ENCODE assay signal across 1 cellular context in the genomic region with DNA sequence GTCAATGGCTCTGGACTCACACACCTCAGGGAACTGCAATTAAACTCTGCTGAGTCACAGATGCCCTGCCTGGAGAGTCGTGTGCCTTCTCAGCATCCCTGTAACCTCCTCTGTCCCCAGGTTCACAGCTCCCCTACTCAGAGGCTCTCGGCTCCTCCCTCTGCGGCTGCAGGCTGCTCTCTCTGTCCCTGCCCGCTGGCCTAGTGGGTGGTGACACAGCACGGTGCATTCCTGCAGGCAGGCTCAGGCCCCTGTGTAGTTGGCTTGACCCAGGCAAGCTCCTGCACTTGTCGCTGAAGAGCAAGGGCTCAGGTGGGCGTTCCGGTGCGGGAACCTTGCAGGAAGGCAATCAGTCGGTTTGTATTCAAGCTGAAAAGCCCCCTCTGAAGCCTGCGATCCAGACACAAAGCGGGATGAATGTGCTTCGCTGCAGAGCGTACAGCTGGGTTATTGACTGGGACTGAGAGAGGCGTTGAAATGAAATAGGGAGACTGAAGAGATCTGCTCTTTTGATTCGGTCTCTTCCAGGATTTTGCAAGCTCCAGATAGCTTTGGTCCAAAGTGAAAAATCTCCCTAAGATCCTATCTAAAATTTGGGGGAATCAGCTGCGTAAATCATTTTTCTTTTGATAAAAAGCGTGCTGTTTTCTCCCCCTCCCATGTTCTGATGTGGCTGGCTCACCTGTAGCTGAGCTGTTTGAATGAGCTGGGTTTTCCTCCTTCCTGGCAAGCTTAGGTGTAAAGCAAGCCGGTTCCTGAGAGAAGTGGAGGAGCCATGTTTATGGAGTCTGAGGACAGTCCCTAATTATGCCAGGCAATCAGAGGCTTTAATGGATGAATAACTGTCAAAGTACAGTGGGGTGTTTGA.
TF ChIP-seq lines count a peak whose summit lies in the region.

No MANE protein-coding gene starts in this region.

TF ChIP-seq in HepG2, 621 proteins besides CTCF, POLR2A, EP300 and RAD21 (continued from another document):
- TF ChIP-seq, protein P1, sequence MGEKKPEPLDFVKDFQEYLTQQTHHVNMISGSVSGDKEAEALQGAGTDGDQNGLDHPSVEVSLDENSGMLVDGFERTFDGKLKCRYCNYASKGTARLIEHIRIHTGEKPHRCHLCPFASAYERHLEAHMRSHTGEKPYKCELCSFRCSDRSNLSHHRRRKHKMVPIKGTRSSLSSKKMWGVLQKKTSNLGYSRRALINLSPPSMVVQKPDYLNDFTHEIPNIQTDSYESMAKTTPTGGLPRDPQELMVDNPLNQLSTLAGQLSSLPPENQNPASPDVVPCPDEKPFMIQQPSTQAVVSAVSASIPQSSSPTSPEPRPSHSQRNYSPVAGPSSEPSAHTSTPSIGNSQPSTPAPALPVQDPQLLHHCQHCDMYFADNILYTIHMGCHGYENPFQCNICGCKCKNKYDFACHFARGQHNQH (CRISPR knock-in tag; IDR thresholded peaks at IDR 0.05) = peak; percentile 69; the same call in 1 of the 2 replicates
- TF ChIP-seq BRCA1 (CRISPR knock-in tag; IDR thresholded peaks at IDR 0.05) = no peak
- peak; percentile 65 for TF ChIP-seq ISL2 (CRISPR knock-in tag; IDR thresholded peaks at IDR 0.05)
- peak; percentile 82 for TF ChIP-seq RXRA (CRISPR knock-in tag; IDR thresholded peaks at IDR 0.05)
